8 cellular contexts compared by ENCODE assay signal in the genomic region with DNA sequence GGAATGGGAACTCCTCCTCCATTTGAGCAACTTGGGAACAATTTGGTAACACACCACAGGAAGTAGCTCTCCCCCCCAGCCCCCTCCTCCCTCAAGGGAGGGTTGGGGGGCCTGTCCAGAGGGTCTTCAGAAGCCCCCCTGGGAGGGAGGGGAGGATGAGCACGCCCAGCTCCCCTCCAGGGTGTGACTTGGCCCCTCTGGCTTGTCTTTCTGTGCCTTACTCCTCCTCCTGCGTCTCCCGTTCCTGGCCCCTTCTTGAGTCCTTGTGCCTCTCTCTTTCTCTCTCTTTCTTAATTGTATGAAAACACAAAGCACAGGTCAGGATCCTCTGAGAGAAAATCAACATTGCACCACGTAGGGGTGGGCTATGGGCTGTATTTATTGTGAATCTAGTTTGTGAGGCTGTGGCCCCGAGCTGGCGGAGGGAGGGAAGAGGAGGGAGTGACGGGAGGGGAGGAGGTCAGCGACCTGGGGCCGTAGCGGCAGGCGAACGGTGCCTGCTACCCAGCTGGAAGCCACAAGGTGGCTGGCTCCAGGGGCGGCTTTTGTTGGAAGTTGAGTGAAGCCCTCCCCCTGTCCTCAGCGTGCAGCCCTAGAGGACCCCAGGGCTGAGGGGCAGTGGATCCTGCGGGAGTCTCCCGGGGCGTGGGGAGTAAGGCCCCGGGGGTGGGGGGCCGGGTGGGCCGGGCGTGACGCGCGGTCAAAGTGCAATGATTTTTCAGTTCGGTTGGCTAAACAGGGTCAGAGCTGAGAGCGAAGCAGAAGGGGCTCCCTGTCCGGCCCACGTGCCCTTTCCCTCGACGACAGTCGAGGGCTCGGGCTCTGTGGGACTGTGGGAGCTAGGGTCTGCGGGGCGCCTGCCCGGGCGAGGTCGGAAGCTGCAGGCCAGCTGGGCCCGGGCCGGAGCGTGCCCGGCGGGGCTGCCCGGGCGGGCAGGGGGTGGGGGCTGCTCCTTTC. TPM values are rescaled to one million over a fixed set of nuclear protein-coding genes. Genes with fewer than 3 reads are reported as not detected.
DNase-seq lines count a peak whose midpoint lies in the region; ATAC-seq, FAIRE-seq and TF ChIP-seq lines count a peak whose summit lies in the region.

No MANE protein-coding gene starts in this region.

- TF ChIP-seq POLR2A in uterus (IDR thresholded peaks at IDR 0.05) (no peak), lower leg skin (IDR thresholded peaks at IDR 0.05) (no peak)

- H3K4me3 ChIP-seq in kidney (ENCODE audit: low read length in 2 of 2): peak overlapping the region; percentile 45 to 57
- no peak overlapping the region for H3K4me3 ChIP-seq in uterus
- H3K4me3 ChIP-seq in lower leg skin (ENCODE audit: low read depth, poor library complexity, severe bottlenecking): no peak overlapping the region

- DNase-seq in Right ventricle myocardium superior: no peak
- no peak for DNase-seq in Right ventricle myocardium inferior (ENCODE audit: missing footprints)
- DNase-seq in activated T-cell treated with anti-CD3 and anti-CD28 coated beads, Interleukin-2, amount 50 U/mL, for 24 hours: no peak
- DNase-seq in kidney: no peak
- DNase-seq in uterus: peak; percentile 51 to 59
- no peak for DNase-seq in stimulated activated naive CD4-positive, alpha-beta T cell treated with Interleukin-2 at 50 U/mL for 16 hours (lab: John Stamatoyannopoulos, UW)
- no peak for DNase-seq in lower leg skin (ENCODE audit: low spot score in 2 of 2)

- peak overlapping the region in 1 of 2 donors; percentile 19 for H3K9ac ChIP-seq in kidney (ENCODE audit: low read length in 2 of 2)

- WGBS in lower leg skin, 2 donors: 39 to 60% methylated on average over 35 to 44 of the region's 44 CpGs

- H3K27me3 ChIP-seq in uterus: no peaks in the 10 kb centered on the region

- H3K4me1 ChIP-seq in kidney (ENCODE audit: control insufficient read depth in 1 of 2, insufficient read depth in 1 of 2, low read depth in 1 of 2, low read length in 2 of 2) (peaks cover 10 to 29% of the 10 kb centered on the region in 2 donors), uterus (peaks cover 15 to 47% of the 10 kb centered on the region in 2 donors)

- H3K9me3 Mint-ChIP-seq in activated T-cell treated with anti-CD3 and anti-CD28 coated beads, Interleukin-2, amount 50 U/mL, for 24 hours: peaks cover 3% of the 10 kb centered on the region

- H3K27me3 Mint-ChIP-seq in activated T-cell treated with anti-CD3 and anti-CD28 coated beads, Interleukin-2, amount 50 U/mL, for 24 hours: peaks cover 42% of the 10 kb centered on the region

- ATAC-seq in Right ventricle myocardium superior (ENCODE audit: poor library complexity) (peak; percentile 0), Right ventricle myocardium inferior (no peak), GM18870 (IDR thresholded peaks at IDR 0.05; ENCODE audit: unreplicated experiment) (no peak)

- intact Hi-C loops in Right ventricle myocardium superior (cut with DNase I) (loop anchor here (2.0 kb wide), 1 partner anchor 113 kb away; no protein-coding TSS in a partner anchor), Right ventricle myocardium inferior (cut with DNase I) (loop anchor here (5.0 kb wide), 1 partner anchor 39 kb away; no protein-coding TSS in a partner anchor), kidney (cut with DNase I) (loop anchor here (5.0 kb wide), 1 partner anchor 119 kb away; no protein-coding TSS in a partner anchor), uterus (cut with DNase I; ENCODE audit: low total_unique reads) (no loop called here), lower leg skin (cut with DNase I; ENCODE audit: low total_unique reads) (loop anchor here (5.0 kb wide), 1 partner anchor 119 kb away; no protein-coding TSS in a partner anchor)

- H3K27ac ChIP-seq in kidney (ENCODE audit: low read depth in 2 of 2, low read length in 2 of 2) (peak overlapping the region; percentile 22 to 28), uterus (peak overlapping the region; percentile 87 to 93)

- TF ChIP-seq CTCF in kidney (IDR thresholded peaks at IDR 0.05; ENCODE audit: borderline replicate concordance, extremely low read depth, insufficient read depth) (no peak), uterus (IDR thresholded peaks at IDR 0.05) (peak in 1 of 4 experiments; percentile 40), lower leg skin (IDR thresholded peaks at IDR 0.05) (peak in 1 of 3 donors; percentile 21)

- H3K27ac Mint-ChIP-seq in activated T-cell treated with anti-CD3 and anti-CD28 coated beads, Interleukin-2, amount 50 U/mL, for 24 hours: peak overlapping the region; percentile 2

- H3K36me3 Mint-ChIP-seq in activated T-cell treated with anti-CD3 and anti-CD28 coated beads, Interleukin-2, amount 50 U/mL, for 24 hours (ENCODE audit: low read depth): peaks cover 7% of the 10 kb centered on the region

- no peak for FAIRE-seq in kidney (lab: Jason Lieb, UNC)

- H3K4me3 Mint-ChIP-seq in activated T-cell treated with anti-CD3 and anti-CD28 coated beads, Interleukin-2, amount 50 U/mL, for 24 hours: no peak overlapping the region

- H3K36me3 ChIP-seq in kidney (ENCODE audit: control insufficient read depth in 1 of 2, insufficient read depth in 2 of 2, low read length in 2 of 2) (no peaks in the 10 kb centered on the region), uterus (no peaks in the 10 kb centered on the region)

- H3K4me1 Mint-ChIP-seq in activated T-cell treated with anti-CD3 and anti-CD28 coated beads, Interleukin-2, amount 50 U/mL, for 24 hours (ENCODE audit: low read depth): peaks cover 44% of the 10 kb centered on the region

- no peaks in the 10 kb centered on the region for H3K9me3 ChIP-seq in kidney (ENCODE audit: control insufficient read depth in 1 of 2, low read length in 2 of 2)
- H3K9me3 ChIP-seq in uterus: no peaks in the 10 kb centered on the region

RNA-seq across cellular contexts. Expression of gene LYL1, which starts 6.4 kb away (rescaled TPM):
- 7.2 TPM for total RNA-seq in Right ventricle myocardium superior
- total RNA-seq in Right ventricle myocardium inferior: 9.4 TPM
- 13.8 TPM for total RNA-seq in kidney
- polyA plus RNA-seq in kidney (ENCODE audit: insufficient read depth, low read depth, low replicate concordance): 8.5 TPM
- total RNA-seq in uterus: 10 to 100 TPM in 3 of 4 donors, 1 to 10 TPM in 1; 2.6 to 15.5 (median 11.1) TPM
- total RNA-seq in lower leg skin: 1 to 10 TPM; 4.9 to 8.3 (median 7.0) TPM

RNA-seq across cellular contexts. Expression of gene TRMT1, which starts 20.3 kb away (rescaled TPM):
- 18.4 TPM for total RNA-seq in Right ventricle myocardium superior
- 21.1 TPM for total RNA-seq in Right ventricle myocardium inferior
- total RNA-seq in kidney: 40.0 TPM
- polyA plus RNA-seq in kidney (ENCODE audit: insufficient read depth, low read depth, low replicate concordance): 22.7 TPM
- total RNA-seq in uterus: 10 to 100 TPM; 23.2 to 99.4 (median 33.6) TPM
- total RNA-seq in lower leg skin: 10 to 100 TPM; 17.7 to 60.4 (median 32.7) TPM

RNA-seq across cellular contexts. Expression of gene NACC1, which starts 21.9 kb away (rescaled TPM):
- total RNA-seq in Right ventricle myocardium superior (44.6 TPM), Right ventricle myocardium inferior (54.0 TPM), kidney (46.1 TPM), uterus (10 to 100 TPM; 13.4 to 28.1 (median 15.8) TPM), lower leg skin (10 to 100 TPM; 21.4 to 46.1 (median 39.8) TPM)
- 16.7 TPM for polyA plus RNA-seq in kidney (ENCODE audit: insufficient read depth, low read depth, low replicate concordance)

RNA-seq across cellular contexts. Expression of gene STX10, which starts 54.0 kb away (rescaled TPM):
- 38.2 TPM for total RNA-seq in Right ventricle myocardium superior
- total RNA-seq in Right ventricle myocardium inferior: 34.5 TPM
- 39.5 TPM for total RNA-seq in kidney
- 52.9 TPM for polyA plus RNA-seq in kidney (ENCODE audit: insufficient read depth, low read depth, low replicate concordance)
- 10 to 100 TPM; 42.2 to 72.1 (median 44.8) TPM for total RNA-seq in uterus
- total RNA-seq in lower leg skin: 100 to 1,000 TPM in 1 of 4 donors, 10 to 100 TPM in 3; 67.8 to 110 (median 78.0) TPM

RNA-seq across cellular contexts. Expression of gene IER2, which starts 54.0 kb away (rescaled TPM):
- total RNA-seq in Right ventricle myocardium superior (17.7 TPM), Right ventricle myocardium inferior (18.8 TPM), kidney (73.9 TPM), uterus (100 to 1,000 TPM in 1 of 4 donors, 10 to 100 TPM in 3; 15.1 to 108 (median 66.7) TPM), lower leg skin (100 to 1,000 TPM; 118 to 146 (median 130) TPM)
- 96.7 TPM for polyA plus RNA-seq in kidney (ENCODE audit: insufficient read depth, low read depth, low replicate concordance)

Comparison
In these comparisons a context has a peak if more than half of its experiments do, and no peak if none do; other contexts are left out.
1. DNase-seq: peak in uterus (2 of 2); none in Right ventricle myocardium superior (single experiment), Right ventricle myocardium inferior (single experiment), activated T-cell treated with anti-CD3 and anti-CD28 coated beads, Interleukin-2, amount 50 U/mL, for 24 hours (single experiment), kidney (single experiment), stimulated activated naive CD4-positive, alpha-beta T cell treated with Interleukin-2 at 50 U/mL for 16 hours (single experiment) and lower leg skin (0 of 2).
2. H3K4me3 ChIP-seq: peak in kidney (2 of 2); none in uterus (0 of 2) and lower leg skin (single experiment).